1 cellular context compared by ENCODE assay signal in the genomic region with DNA sequence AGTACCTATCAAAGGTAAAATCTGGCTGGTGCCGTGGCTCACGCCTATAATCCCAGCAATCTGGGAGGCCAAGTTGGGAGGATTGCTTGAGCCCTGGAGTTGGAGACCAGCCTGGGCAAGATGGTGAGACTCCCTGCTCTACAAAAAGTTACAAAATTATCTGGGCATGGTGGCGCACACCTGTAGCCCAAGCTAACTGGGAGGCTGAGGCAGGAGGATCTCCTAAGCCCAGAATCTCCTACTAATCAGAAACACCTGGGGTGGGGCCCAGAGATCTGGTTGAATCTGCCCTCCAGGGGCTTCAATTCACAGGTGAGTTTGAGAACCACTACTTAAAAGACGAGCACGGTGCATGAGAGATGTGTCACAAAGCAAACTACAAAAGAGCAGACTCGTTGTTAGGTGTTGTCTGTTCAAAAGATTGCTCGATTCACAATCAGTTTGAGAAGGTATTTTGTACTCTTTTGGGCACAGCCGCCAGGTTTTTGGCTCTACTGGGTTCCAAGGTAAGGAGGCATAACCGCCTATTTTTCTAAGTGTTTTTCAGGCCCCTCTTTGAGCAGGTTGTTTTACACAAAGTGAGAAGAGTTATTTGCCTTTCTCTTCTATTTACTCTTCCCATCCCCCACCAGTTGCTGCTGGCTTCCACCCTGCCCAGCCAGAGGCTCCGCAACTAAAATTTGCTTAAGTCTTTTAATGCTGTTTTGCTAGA.
TF ChIP-seq lines count a peak whose summit lies in the region.

No MANE protein-coding gene starts in this region.

TF ChIP-seq in GM23338, 12 proteins besides CTCF, POLR2A, EP300 and RAD21 (continued from another document):
- TF ChIP-seq, protein P1, sequence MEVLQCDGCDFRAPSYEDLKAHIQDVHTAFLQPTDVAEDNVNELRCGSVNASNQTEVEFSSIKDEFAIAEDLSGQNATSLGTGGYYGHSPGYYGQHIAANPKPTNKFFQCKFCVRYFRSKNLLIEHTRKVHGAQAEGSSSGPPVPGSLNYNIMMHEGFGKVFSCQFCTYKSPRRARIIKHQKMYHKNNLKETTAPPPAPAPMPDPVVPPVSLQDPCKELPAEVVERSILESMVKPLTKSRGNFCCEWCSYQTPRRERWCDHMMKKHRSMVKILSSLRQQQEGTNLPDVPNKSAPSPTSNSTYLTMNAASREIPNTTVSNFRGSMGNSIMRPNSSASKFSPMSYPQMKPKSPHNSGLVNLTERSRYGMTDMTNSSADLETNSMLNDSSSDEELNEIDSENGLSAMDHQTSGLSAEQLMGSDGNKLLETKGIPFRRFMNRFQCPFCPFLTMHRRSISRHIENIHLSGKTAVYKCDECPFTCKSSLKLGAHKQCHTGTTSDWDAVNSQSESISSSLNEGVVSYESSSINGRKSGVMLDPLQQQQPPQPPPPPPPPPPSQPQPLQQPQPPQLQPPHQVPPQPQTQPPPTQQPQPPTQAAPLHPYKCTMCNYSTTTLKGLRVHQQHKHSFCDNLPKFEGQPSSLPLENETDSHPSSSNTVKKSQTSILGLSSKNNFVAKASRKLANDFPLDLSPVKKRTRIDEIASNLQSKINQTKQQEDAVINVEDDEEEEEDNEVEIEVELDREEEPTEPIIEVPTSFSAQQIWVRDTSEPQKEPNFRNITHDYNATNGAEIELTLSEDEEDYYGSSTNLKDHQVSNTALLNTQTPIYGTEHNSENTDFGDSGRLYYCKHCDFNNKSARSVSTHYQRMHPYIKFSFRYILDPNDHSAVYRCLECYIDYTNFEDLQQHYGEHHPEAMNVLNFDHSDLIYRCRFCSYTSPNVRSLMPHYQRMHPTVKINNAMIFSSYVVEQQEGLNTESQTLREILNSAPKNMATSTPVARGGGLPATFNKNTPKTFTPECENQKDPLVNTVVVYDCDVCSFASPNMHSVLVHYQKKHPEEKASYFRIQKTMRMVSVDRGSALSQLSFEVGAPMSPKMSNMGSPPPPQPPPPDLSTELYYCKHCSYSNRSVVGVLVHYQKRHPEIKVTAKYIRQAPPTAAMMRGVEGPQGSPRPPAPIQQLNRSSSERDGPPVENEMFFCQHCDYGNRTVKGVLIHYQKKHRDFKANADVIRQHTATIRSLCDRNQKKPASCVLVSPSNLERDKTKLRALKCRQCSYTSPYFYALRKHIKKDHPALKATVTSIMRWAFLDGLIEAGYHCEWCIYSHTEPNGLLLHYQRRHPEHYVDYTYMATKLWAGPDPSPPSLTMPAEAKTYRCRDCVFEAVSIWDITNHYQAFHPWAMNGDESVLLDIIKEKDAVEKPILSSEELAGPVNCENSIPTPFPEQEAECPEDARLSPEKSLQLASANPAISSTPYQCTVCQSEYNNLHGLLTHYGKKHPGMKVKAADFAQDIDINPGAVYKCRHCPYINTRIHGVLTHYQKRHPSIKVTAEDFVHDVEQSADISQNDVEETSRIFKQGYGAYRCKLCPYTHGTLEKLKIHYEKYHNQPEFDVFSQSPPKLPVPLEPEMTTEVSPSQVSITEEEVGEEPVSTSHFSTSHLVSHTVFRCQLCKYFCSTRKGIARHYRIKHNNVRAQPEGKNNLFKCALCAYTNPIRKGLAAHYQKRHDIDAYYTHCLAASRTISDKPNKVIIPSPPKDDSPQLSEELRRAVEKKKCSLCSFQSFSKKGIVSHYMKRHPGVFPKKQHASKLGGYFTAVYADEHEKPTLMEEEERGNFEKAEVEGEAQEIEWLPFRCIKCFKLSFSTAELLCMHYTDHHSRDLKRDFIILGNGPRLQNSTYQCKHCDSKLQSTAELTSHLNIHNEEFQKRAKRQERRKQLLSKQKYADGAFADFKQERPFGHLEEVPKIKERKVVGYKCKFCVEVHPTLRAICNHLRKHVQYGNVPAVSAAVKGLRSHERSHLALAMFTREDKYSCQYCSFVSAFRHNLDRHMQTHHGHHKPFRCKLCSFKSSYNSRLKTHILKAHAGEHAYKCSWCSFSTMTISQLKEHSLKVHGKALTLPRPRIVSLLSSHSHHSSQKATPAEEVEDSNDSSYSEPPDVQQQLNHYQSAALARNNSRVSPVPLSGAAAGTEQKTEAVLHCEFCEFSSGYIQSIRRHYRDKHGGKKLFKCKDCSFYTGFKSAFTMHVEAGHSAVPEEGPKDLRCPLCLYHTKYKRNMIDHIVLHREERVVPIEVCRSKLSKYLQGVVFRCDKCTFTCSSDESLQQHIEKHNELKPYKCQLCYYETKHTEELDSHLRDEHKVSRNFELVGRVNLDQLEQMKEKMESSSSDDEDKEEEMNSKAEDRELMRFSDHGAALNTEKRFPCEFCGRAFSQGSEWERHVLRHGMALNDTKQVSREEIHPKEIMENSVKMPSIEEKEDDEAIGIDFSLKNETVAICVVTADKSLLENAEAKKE (CRISPR knock-in tag; IDR thresholded peaks at IDR 0.05), result no peak
- TF ChIP-seq, protein P2, sequence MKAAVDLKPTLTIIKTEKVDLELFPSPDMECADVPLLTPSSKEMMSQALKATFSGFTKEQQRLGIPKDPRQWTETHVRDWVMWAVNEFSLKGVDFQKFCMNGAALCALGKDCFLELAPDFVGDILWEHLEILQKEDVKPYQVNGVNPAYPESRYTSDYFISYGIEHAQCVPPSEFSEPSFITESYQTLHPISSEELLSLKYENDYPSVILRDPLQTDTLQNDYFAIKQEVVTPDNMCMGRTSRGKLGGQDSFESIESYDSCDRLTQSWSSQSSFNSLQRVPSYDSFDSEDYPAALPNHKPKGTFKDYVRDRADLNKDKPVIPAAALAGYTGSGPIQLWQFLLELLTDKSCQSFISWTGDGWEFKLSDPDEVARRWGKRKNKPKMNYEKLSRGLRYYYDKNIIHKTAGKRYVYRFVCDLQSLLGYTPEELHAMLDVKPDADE (IDR thresholded peaks at IDR 0.05), result no peak
- TF ChIP-seq POLR2AphosphoS5 (IDR thresholded peaks at IDR 0.05; ENCODE audit: low read depth), result no peak
- TF ChIP-seq NANOG (IDR thresholded peaks at IDR 0.05; ENCODE audit: borderline replicate concordance), result no peak
- TF ChIP-seq JUNB (IDR thresholded peaks at IDR 0.05; ENCODE audit: unreplicated experiment), result no peak
- TF ChIP-seq STAT1 (IDR thresholded peaks at IDR 0.05; ENCODE audit: unreplicated experiment), result no peak
- TF ChIP-seq, protein P3, sequence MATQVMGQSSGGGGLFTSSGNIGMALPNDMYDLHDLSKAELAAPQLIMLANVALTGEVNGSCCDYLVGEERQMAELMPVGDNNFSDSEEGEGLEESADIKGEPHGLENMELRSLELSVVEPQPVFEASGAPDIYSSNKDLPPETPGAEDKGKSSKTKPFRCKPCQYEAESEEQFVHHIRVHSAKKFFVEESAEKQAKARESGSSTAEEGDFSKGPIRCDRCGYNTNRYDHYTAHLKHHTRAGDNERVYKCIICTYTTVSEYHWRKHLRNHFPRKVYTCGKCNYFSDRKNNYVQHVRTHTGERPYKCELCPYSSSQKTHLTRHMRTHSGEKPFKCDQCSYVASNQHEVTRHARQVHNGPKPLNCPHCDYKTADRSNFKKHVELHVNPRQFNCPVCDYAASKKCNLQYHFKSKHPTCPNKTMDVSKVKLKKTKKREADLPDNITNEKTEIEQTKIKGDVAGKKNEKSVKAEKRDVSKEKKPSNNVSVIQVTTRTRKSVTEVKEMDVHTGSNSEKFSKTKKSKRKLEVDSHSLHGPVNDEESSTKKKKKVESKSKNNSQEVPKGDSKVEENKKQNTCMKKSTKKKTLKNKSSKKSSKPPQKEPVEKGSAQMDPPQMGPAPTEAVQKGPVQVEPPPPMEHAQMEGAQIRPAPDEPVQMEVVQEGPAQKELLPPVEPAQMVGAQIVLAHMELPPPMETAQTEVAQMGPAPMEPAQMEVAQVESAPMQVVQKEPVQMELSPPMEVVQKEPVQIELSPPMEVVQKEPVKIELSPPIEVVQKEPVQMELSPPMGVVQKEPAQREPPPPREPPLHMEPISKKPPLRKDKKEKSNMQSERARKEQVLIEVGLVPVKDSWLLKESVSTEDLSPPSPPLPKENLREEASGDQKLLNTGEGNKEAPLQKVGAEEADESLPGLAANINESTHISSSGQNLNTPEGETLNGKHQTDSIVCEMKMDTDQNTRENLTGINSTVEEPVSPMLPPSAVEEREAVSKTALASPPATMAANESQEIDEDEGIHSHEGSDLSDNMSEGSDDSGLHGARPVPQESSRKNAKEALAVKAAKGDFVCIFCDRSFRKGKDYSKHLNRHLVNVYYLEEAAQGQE (IDR thresholded peaks at IDR 0.05; ENCODE audit: unreplicated experiment), result no peak
